In genomic region chr6:155710704-155711103, GRCh38 we compare ENCODE assay signal across 21 cellular contexts.
DNase-seq lines count a peak whose midpoint lies in the region; ATAC-seq and TF ChIP-seq lines count a peak whose summit lies in the region.
"Had no signal": no experiment of that assay in that cellular context is flagged by ENCODE, and none has a peak within 500 bp of the region (broad histone marks: within the 10 kb centered on the region; RNA-seq: fewer than 3 reads in every experiment).

No MANE protein-coding gene starts in this region.

- no peak overlapping the region for H3K23ac ChIP-seq in H9 (ENCODE audit: insufficient read length, low read depth, low read length)

- H3K79me2 ChIP-seq in H9 (ENCODE audit: insufficient read depth, low read length): no peaks in the 10 kb centered on the region

- H3K4me2 ChIP-seq in H9 (ENCODE audit: insufficient read depth, insufficient read length, low read length): no peak overlapping the region

- H3K4me1 Mint-ChIP-seq in Calu3 (ENCODE audit: low read depth, unreplicated experiment): peaks cover 18% of the 10 kb centered on the region
- H3K4me1 Mint-ChIP-seq in H9: peaks cover 0 to 4% of the 10 kb centered on the region in 2 experiments; a peak in 2 of 4 replicates
- H3K4me1 Mint-ChIP-seq: CD8-positive, alpha-beta memory T cell; T-cell had no signal

- H3K18ac ChIP-seq in H9 (ENCODE audit: insufficient read length, low read depth, low read length): no peak overlapping the region

- H3K56ac ChIP-seq in H9 (ENCODE audit: insufficient read length, low read depth, low read length): no peak overlapping the region

- TF ChIP-seq CTCF in Calu3 (IDR thresholded peaks at IDR 0.05; ENCODE audit: unreplicated experiment) (no peak), H9 (conservative IDR thresholded peaks at IDR 0.05) (peak; percentile 34; the same call in 1 of the 3 replicates), WERI-Rb-1 (IDR thresholded peaks at IDR 0.05; ENCODE audit: low read depth, low read length) (peak; percentile 17; the same call in 1 of the 2 replicates)

- H4K8ac ChIP-seq in H9 (replicated peaks; ENCODE audit: insufficient read length, low read depth, low read length): no peak overlapping the region

- H3K23me2 ChIP-seq in H9 (ENCODE audit: insufficient read length, low read depth, low read length, poor library complexity, severe bottlenecking): no peaks in the 10 kb centered on the region

- no peaks in the 10 kb centered on the region for H3K9me3 ChIP-seq in H9 (ENCODE audit: control insufficient read depth, low read depth, low read length)
- H3K9me3 ChIP-seq in WERI-Rb-1 (ENCODE audit: severe bottlenecking): no peaks in the 10 kb centered on the region
- peaks cover 8% of the 10 kb centered on the region for H3K9me3 ChIP-seq in aorta (ENCODE audit: control insufficient read depth, low read length)

- H3K4me3 Mint-ChIP-seq in Calu3 (ENCODE audit: low read depth, unreplicated experiment) (no peak overlapping the region), H9 (no peak overlapping the region)
- H3K4me3 Mint-ChIP-seq: CD8-positive, alpha-beta memory T cell; T-cell had no signal

- H3K27ac Mint-ChIP-seq in Calu3 (ENCODE audit: unreplicated experiment) (no peak overlapping the region), H9 (no peak overlapping the region)
- H3K27ac Mint-ChIP-seq: CD8-positive, alpha-beta memory T cell; T-cell had no signal

- H3K9ac ChIP-seq in H9 (ENCODE audit: extremely low read depth, insufficient read length, low read length): no peak overlapping the region
- H3K9ac ChIP-seq: GM23248 had no signal

- H2AFZ ChIP-seq in H9 (ENCODE audit: low read length): no peak overlapping the region
- H2AFZ ChIP-seq: GM23248 had no signal

- no peak overlapping the region for H4K5ac ChIP-seq in H9 (ENCODE audit: insufficient read length, low read depth, low read length)

- H4K20me1 ChIP-seq in H9 (ENCODE audit: control insufficient read depth, insufficient read depth, insufficient read length): no peaks in the 10 kb centered on the region

- CTCF ChIA-PET in Calu3 (lab: Charles Lee): no interaction called here

- no peak overlapping the region for H2BK5ac ChIP-seq in H9 (ENCODE audit: insufficient read length, low read length)

- no peaks in the 10 kb centered on the region for H3K79me1 ChIP-seq in H9 (ENCODE audit: insufficient read depth, low read depth, low read length, poor library complexity, severe bottlenecking)

- BruUV-seq in Calu3 (replicated peaks; lab: Mats Ljungman, UMichigan): no TSS peak

- no peak overlapping the region for H3K4ac ChIP-seq in H9 (ENCODE audit: low read depth, low read length)

- ATAC-seq in left colon (peak; percentile 46), aorta (ENCODE audit: low FRiP score) (no peak)
- ATAC-seq: PC-3, SK-N-SH treated with all-trans-retinoic acid at 6 μM for 48 hours, T-cell had no signal

- intact Hi-C loops in Calu3 (cut with micrococcal nuclease; ENCODE audit: unreplicated experiment) (no loop called here), left colon (cut with DNase I, micrococcal nuclease) (no loop called here), aorta (cut with DNase I) (no loop called here)

- no peak overlapping the region for H3K27ac ChIP-seq in H9 (ENCODE audit: insufficient read length, low read depth, low read length)
- no peak overlapping the region for H3K27ac ChIP-seq in WERI-Rb-1
- H3K27ac ChIP-seq in aorta (ENCODE audit: low read depth in 1 of 2, low read length in 2 of 2): no peak overlapping the region
- H3K27ac ChIP-seq: GM23248, RWPE1 had no signal

- no peak overlapping the region for H3K14ac ChIP-seq in H9 (ENCODE audit: insufficient read depth, low read length)

- no peaks in the 10 kb centered on the region for H3K4me1 ChIP-seq in H9 (ENCODE audit: insufficient read depth, low read length)
- H3K4me1 ChIP-seq in aorta (ENCODE audit: control insufficient read depth in 1 of 2, insufficient read depth in 2 of 2, low read length in 2 of 2): no peaks in the 10 kb centered on the region

- H2AK5ac ChIP-seq in H9 (ENCODE audit: insufficient read length, low read length): no peak overlapping the region

- H3K27me3 Mint-ChIP-seq in Calu3 (ENCODE audit: unreplicated experiment): no peaks in the 10 kb centered on the region
- H3K27me3 Mint-ChIP-seq in H9 (ENCODE audit: low read depth): peaks cover 2% of the 10 kb centered on the region; the same call in 1 of the 2 replicates
- H3K27me3 Mint-ChIP-seq: CD8-positive, alpha-beta memory T cell; T-cell had no signal

- WGBS in H9 (ENCODE audit: extremely low coverage, insufficient read length, low lambda C conversion rate): no CpG with 5 or more reads among the region's 2 CpGs
- WGBS in aorta, 2 donors: 32 to 56% methylated on average over 2 of the region's 2 CpGs

- no peak overlapping the region for H2BK20ac ChIP-seq in H9 (ENCODE audit: low read depth, low read length, poor library complexity, severe bottlenecking)

- no peak overlapping the region for H2BK12ac ChIP-seq in H9 (ENCODE audit: insufficient read length, low read depth, low read length)

- H3K36me3 Mint-ChIP-seq in Calu3 (ENCODE audit: insufficient read depth, unreplicated experiment): no peaks in the 10 kb centered on the region
- H3K36me3 Mint-ChIP-seq in H9 (ENCODE audit: insufficient read depth in 1 of 3, low read depth in 3 of 3): no peaks in the 10 kb centered on the region; a peak in 1 of 7 replicates
- H3K36me3 Mint-ChIP-seq: CD8-positive, alpha-beta memory T cell; T-cell had no signal

- no peak overlapping the region for H2BK15ac ChIP-seq in H9 (ENCODE audit: low read depth, low read length)

- H3T11ph ChIP-seq in H9 (ENCODE audit: low read length): no peak overlapping the region

- H3K36me3 ChIP-seq in WERI-Rb-1 (no peaks in the 10 kb centered on the region), aorta (ENCODE audit: control insufficient read depth in 1 of 2, insufficient read depth in 2 of 2, low read length in 1 of 2) (no peaks in the 10 kb centered on the region)

- no peak overlapping the region for H2BK120ac ChIP-seq in H9 (ENCODE audit: low read depth, low read length, poor library complexity, severe bottlenecking)

- H3K4me3 ChIP-seq in WERI-Rb-1 (ENCODE audit: low read depth, low read length) (no peak overlapping the region), aorta (ENCODE audit: low read length in 2 of 2) (no peak overlapping the region)
- H3K4me3 ChIP-seq: GM23248 had no signal

- no peaks in the 10 kb centered on the region for H3K9me3 Mint-ChIP-seq in Calu3 (ENCODE audit: low read depth, unreplicated experiment)
- no peaks in the 10 kb centered on the region for H3K9me3 Mint-ChIP-seq in H9
- H3K9me3 Mint-ChIP-seq: T-cell had no signal

- H4K91ac ChIP-seq in H9 (ENCODE audit: insufficient read length, low read depth, low read length): no peak overlapping the region

- peak; percentile 5 for DNase-seq in Calu3
- no peak for DNase-seq in H9
- peak; percentile 18 for DNase-seq in WERI-Rb-1
- DNase-seq in left colon: no peak
- no peak for DNase-seq in pons (ENCODE audit: low spot score)
- DNase-seq in midbrain (lab: John Stamatoyannopoulos, UW): no peak
- DNase-seq in aorta: no peak
- DNase-seq: C1 segment of cervical spinal cord; CD8-positive, alpha-beta memory T cell; GDM1; GM23248; KG1; NCI-H1048; NCI-H1436; NCI-H2081; NCI-H446 treated with DMSO at 0.1 percent for 48 hours; PC-3; SIG-M5; T-cell had no signal

- no peaks in the 10 kb centered on the region for H3K27me3 ChIP-seq in H9 (ENCODE audit: insufficient read depth, low read length)
- no peaks in the 10 kb centered on the region for H3K27me3 ChIP-seq in WERI-Rb-1 (ENCODE audit: insufficient read depth, low read depth, severe bottlenecking)
- no peaks in the 10 kb centered on the region for H3K27me3 ChIP-seq in aorta (ENCODE audit: control insufficient read depth in 1 of 2, insufficient read depth in 2 of 2, low read length in 1 of 2)

Comparison
In these comparisons a context has a peak if more than half of its experiments do, and no peak if none do; other contexts are left out.
1. DNase-seq: peak in Calu3 (single experiment) and WERI-Rb-1 (single experiment); none in H9 (single experiment), left colon (0 of 2), pons (single experiment), midbrain (single experiment) and aorta (0 of 2).